8 cellular contexts compared by ENCODE assay signal in genomic region chr5:963673-964531, GRCh38.
A peak's percentile ranks its signal among the peaks of the same experiment; 100 is the strongest.
DNase-seq lines count a peak whose midpoint lies in the region; ATAC-seq and TF ChIP-seq lines count a peak whose summit lies in the region.

No MANE protein-coding gene starts in this region.

- H3K4me3 ChIP-seq in choroid plexus epithelial cell (ENCODE audit: low read depth, low read length): no peak overlapping the region
- H3K4me3 ChIP-seq in skin epidermis: no peak overlapping the region

- ATAC-seq in GM18508 (IDR thresholded peaks at IDR 0.05; ENCODE audit: insufficient read depth, unreplicated experiment) (peak; percentile 54), HG02798 (IDR thresholded peaks at IDR 0.05; ENCODE audit: poor library complexity, unreplicated experiment) (peak; percentile 82)

- H3K27ac ChIP-seq in skin epidermis: peak overlapping the region in 15 of 21 experiments; percentile 11 to 75 (median 60)

- no peak for TF ChIP-seq CTCF in choroid plexus epithelial cell (conservative IDR thresholded peaks at IDR 0.05; ENCODE audit: low read depth, low read length)

- DNase-seq in RPMI8226: peak; percentile 78
- DNase-seq in choroid plexus epithelial cell (ENCODE audit: low read depth): peak; percentile 54
- no peak for DNase-seq in GF-D8 (lab: John Stamatoyannopoulos, UW)
- no peak for DNase-seq in NCI-H146 treated with DMSO at 0.1 percent for 48 hours (lab: John Stamatoyannopoulos, UW; ENCODE audit: unreplicated experiment)
- no peak for DNase-seq in DMS153 (lab: John Stamatoyannopoulos, UW)

Comparison
In these comparisons a context has a peak if more than half of its experiments do, and no peak if none do; other contexts are left out.
1. DNase-seq: peak in RPMI8226 (single experiment) and choroid plexus epithelial cell (single experiment); none in GF-D8 (single experiment), NCI-H146 treated with DMSO at 0.1 percent for 48 hours (single experiment) and DMS153 (single experiment).